In the genomic region with DNA sequence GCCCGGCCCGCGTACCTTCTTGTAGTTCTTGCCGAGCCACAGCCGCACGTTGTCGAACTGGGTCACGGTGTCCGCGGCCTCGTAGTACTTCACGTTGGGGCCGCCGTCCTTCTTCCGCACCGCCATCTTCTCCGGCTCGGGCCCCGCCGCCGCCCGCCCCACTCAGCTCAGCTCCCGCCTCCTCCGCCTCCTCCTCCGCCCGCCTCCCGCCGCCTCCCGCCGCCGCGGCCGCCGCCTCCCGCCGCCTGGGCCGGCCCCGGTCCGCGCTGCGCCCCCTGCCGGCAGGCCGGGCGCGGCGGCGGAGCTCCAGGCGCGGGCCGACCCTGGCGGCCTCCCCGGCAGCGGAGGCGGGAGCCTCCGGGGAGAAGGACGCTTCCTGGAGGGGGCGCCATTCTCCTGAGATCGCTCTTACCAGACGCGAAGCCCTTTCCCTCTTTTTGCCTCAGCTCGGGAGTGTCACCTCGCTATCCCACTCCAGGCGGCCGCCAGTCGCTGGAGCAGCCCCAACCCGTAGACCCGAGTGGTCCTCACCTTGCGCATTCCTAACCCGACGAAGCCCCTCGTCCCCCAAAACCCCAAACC, we compare ENCODE assay signal across 9 cellular contexts. TPM values are rescaled to one million over a fixed set of nuclear protein-coding genes. Genes with fewer than 3 reads are reported as not detected.
DNase-seq lines count a peak whose midpoint lies in the region; ATAC-seq, FAIRE-seq and TF ChIP-seq lines count a peak whose summit lies in the region.
"Had no signal": no experiment of that assay in that cellular context is flagged by ENCODE, and none has a peak within 500 bp of the region (broad histone marks: within the 10 kb centered on the region; RNA-seq: fewer than 3 reads in every experiment).

A gene (minus strand): TSS at position 148 of the 582 bp plus-strand sequence. CDS start 22 bp downstream, at position 126.

- H3K27me3 Mint-ChIP-seq in WTC11 (ENCODE audit: low read depth): peaks cover 3% of the 10 kb centered on the region; the same call in 1 of the 2 replicates
- peaks cover 10 to 18% (median 17%) of the 10 kb centered on the region in 3 donors for H3K27me3 Mint-ChIP-seq in immature natural killer cell (ENCODE audit: low read depth in 3 of 3)

- peaks cover 8% of the 10 kb centered on the region for H3K36me3 ChIP-seq in bronchial epithelial cell (ENCODE audit: control insufficient read depth, insufficient read depth, low read length)

- H3K4me3 ChIP-seq in bronchial epithelial cell (ENCODE audit: low read depth, low read length): peak within 1 kb of the TSS; percentile 70

- peak within 1 kb of the TSS; percentile 96 for H3K27ac Mint-ChIP-seq in WTC11
- H3K27ac Mint-ChIP-seq in immature natural killer cell: peak within 1 kb of the TSS; percentile 93 to 99 (median 96)

- POLR2A ChIA-PET in WTC11 (lab: Charles Lee): interaction anchor here (0.6 to 3.3 kb wide), 20 partner anchors 10 to 922 kb away, joined by 3 to 30 read pairs (median 4); a partner anchor contains a TSS

- H3K4me3 Mint-ChIP-seq in WTC11 (peak within 1 kb of the TSS; percentile 99), immature natural killer cell (peak within 1 kb of the TSS; percentile 92 to 98 (median 97))

- FAIRE-seq in bronchial epithelial cell (lab: Jason Lieb, UNC): no peak
- FAIRE-seq: G401.6 had no signal

- H3K36me3 Mint-ChIP-seq in WTC11: peaks cover 26% of the 10 kb centered on the region
- H3K36me3 Mint-ChIP-seq in immature natural killer cell: peaks cover 5 to 11% (median 8%) of the 10 kb centered on the region in 3 donors

- no peak; the same call in 1 of the 2 replicates for TF ChIP-seq CTCF in WTC11 (IDR thresholded peaks at IDR 0.05)
- TF ChIP-seq CTCF in bronchial epithelial cell (IDR thresholded peaks at IDR 0.05; ENCODE audit: insufficient read depth, low read length, severe bottlenecking): peak; percentile 88

- DNase-seq in SKM-1 treated with dmso at 0.1 percent for 144 hours (lab: John Stamatoyannopoulos, UW; ENCODE audit: unreplicated experiment): peak; percentile 54
- no peak for DNase-seq in SKM-1 (lab: John Stamatoyannopoulos, UW; ENCODE audit: unreplicated experiment)
- DNase-seq in NCI-H2196 (lab: John Stamatoyannopoulos, UW; ENCODE audit: unreplicated experiment): peak; percentile 92
- DNase-seq in WTC11 (ENCODE audit: low spot score): peak; percentile 92
- peak; percentile 73 for DNase-seq in bronchial epithelial cell (ENCODE audit: low read depth)
- peak; percentile 84 to 88 (median 86) for DNase-seq in immature natural killer cell
- peak; percentile 74 for DNase-seq in smooth muscle cell of the brain vasculature (ENCODE audit: low read depth, low spot score)

- H3K27me3 ChIP-seq in bronchial epithelial cell (ENCODE audit: control insufficient read depth, insufficient read depth, low read length): no peaks in the 10 kb centered on the region

- CTCF ChIA-PET in WTC11 (lab: Charles Lee): interaction anchor here (0.6 to 5.2 kb wide), 62 partner anchors 9 to 1669 kb away, joined by 3 to 95 read pairs (median 5); a partner anchor contains a TSS

- peak; percentile 71 for ATAC-seq in HG03066 (IDR thresholded peaks at IDR 0.05; ENCODE audit: low read depth, unreplicated experiment)
- ATAC-seq in WTC11: peak; percentile 81

- H3K9me3 Mint-ChIP-seq in WTC11 (no peaks in the 10 kb centered on the region), immature natural killer cell (no peaks in the 10 kb centered on the region)

- peaks cover 30% of the 10 kb centered on the region for H3K4me1 Mint-ChIP-seq in WTC11
- H3K4me1 Mint-ChIP-seq in immature natural killer cell: peaks cover 43 to 60% of the 10 kb centered on the region in 2 donors

TF ChIP-seq in WTC11, 78 proteins besides CTCF, POLR2A, EP300 and RAD21 (continues in another document):
- no peak for TF ChIP-seq ZNF423 (CRISPR knock-in tag; IDR thresholded peaks at IDR 0.05)
- TF ChIP-seq, protein P1, sequence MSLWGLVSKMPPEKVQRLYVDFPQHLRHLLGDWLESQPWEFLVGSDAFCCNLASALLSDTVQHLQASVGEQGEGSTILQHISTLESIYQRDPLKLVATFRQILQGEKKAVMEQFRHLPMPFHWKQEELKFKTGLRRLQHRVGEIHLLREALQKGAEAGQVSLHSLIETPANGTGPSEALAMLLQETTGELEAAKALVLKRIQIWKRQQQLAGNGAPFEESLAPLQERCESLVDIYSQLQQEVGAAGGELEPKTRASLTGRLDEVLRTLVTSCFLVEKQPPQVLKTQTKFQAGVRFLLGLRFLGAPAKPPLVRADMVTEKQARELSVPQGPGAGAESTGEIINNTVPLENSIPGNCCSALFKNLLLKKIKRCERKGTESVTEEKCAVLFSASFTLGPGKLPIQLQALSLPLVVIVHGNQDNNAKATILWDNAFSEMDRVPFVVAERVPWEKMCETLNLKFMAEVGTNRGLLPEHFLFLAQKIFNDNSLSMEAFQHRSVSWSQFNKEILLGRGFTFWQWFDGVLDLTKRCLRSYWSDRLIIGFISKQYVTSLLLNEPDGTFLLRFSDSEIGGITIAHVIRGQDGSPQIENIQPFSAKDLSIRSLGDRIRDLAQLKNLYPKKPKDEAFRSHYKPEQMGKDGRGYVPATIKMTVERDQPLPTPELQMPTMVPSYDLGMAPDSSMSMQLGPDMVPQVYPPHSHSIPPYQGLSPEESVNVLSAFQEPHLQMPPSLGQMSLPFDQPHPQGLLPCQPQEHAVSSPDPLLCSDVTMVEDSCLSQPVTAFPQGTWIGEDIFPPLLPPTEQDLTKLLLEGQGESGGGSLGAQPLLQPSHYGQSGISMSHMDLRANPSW (CRISPR knock-in tag; conservative IDR thresholded peaks at IDR 0.05; ENCODE audit: low read depth): no peak
- no peak for TF ChIP-seq CREB1 (CRISPR knock-in tag; IDR thresholded peaks at IDR 0.05)
- TF ChIP-seq ZNF396 (CRISPR knock-in tag; IDR thresholded peaks at IDR 0.05; ENCODE audit: borderline replicate concordance): no peak
- no peak for TF ChIP-seq ZNF121 (CRISPR knock-in tag; IDR thresholded peaks at IDR 0.05)
- TF ChIP-seq MXD4 (CRISPR knock-in tag; IDR thresholded peaks at IDR 0.05; ENCODE audit: borderline replicate concordance): no peak
- TF ChIP-seq, protein P2, sequence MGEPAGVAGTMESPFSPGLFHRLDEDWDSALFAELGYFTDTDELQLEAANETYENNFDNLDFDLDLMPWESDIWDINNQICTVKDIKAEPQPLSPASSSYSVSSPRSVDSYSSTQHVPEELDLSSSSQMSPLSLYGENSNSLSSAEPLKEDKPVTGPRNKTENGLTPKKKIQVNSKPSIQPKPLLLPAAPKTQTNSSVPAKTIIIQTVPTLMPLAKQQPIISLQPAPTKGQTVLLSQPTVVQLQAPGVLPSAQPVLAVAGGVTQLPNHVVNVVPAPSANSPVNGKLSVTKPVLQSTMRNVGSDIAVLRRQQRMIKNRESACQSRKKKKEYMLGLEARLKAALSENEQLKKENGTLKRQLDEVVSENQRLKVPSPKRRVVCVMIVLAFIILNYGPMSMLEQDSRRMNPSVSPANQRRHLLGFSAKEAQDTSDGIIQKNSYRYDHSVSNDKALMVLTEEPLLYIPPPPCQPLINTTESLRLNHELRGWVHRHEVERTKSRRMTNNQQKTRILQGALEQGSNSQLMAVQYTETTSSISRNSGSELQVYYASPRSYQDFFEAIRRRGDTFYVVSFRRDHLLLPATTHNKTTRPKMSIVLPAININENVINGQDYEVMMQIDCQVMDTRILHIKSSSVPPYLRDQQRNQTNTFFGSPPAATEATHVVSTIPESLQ (CRISPR knock-in tag; IDR thresholded peaks at IDR 0.05): no peak
- TF ChIP-seq NR2C2 (CRISPR knock-in tag; IDR thresholded peaks at IDR 0.05): no peak
- TF ChIP-seq PRRX2 (CRISPR knock-in tag; IDR thresholded peaks at IDR 0.05): 0 out of 2 replicates have a peak, but pooled peaks have one; percentile 34
- no peak for TF ChIP-seq ZBTB21 (CRISPR knock-in tag; IDR thresholded peaks at IDR 0.05; ENCODE audit: borderline replicate concordance)
- no peak; the same call in 1 of the 2 replicates for TF ChIP-seq ETV6 (CRISPR knock-in tag; IDR thresholded peaks at IDR 0.05)
- TF ChIP-seq SP1 (CRISPR knock-in tag; conservative IDR thresholded peaks at IDR 0.05): peak; percentile 43
- no peak for TF ChIP-seq SMAD4 (CRISPR knock-in tag; IDR thresholded peaks at IDR 0.05)
- TF ChIP-seq, protein P3, sequence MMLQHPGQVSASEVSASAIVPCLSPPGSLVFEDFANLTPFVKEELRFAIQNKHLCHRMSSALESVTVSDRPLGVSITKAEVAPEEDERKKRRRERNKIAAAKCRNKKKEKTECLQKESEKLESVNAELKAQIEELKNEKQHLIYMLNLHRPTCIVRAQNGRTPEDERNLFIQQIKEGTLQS (CRISPR knock-in tag; conservative IDR thresholded peaks at IDR 0.05): no peak
- TF ChIP-seq JAZF1 (CRISPR knock-in tag; IDR thresholded peaks at IDR 0.05): no peak
- TF ChIP-seq OVOL2 (CRISPR knock-in tag; IDR thresholded peaks at IDR 0.05; ENCODE audit: borderline replicate concordance): no peak
- TF ChIP-seq IRF2 (CRISPR knock-in tag; IDR thresholded peaks at IDR 0.05; ENCODE audit: borderline replicate concordance, low read depth): no peak
- no peak for TF ChIP-seq MYBL2 (CRISPR knock-in tag; IDR thresholded peaks at IDR 0.05)
- TF ChIP-seq, protein P4, sequence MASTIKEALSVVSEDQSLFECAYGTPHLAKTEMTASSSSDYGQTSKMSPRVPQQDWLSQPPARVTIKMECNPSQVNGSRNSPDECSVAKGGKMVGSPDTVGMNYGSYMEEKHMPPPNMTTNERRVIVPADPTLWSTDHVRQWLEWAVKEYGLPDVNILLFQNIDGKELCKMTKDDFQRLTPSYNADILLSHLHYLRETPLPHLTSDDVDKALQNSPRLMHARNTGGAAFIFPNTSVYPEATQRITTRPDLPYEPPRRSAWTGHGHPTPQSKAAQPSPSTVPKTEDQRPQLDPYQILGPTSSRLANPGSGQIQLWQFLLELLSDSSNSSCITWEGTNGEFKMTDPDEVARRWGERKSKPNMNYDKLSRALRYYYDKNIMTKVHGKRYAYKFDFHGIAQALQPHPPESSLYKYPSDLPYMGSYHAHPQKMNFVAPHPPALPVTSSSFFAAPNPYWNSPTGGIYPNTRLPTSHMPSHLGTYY (CRISPR knock-in tag; IDR thresholded peaks at IDR 0.05): no peak
- TF ChIP-seq, protein P5, sequence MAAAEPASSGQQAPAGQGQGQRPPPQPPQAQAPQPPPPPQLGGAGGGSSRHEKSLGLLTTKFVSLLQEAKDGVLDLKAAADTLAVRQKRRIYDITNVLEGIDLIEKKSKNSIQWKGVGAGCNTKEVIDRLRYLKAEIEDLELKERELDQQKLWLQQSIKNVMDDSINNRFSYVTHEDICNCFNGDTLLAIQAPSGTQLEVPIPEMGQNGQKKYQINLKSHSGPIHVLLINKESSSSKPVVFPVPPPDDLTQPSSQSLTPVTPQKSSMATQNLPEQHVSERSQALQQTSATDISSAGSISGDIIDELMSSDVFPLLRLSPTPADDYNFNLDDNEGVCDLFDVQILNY (CRISPR knock-in tag; IDR thresholded peaks at IDR 0.05): 0 out of 2 replicates have a peak, but pooled peaks have one; percentile 43
- no peak for TF ChIP-seq FOXK1 (CRISPR knock-in tag; IDR thresholded peaks at IDR 0.05)

RNA-seq across cellular contexts. Expression of the gene that starts here (rescaled TPM):
- 72.8 to 77.9 TPM (median 76.8 TPM) in 3 replicates for total RNA-seq in WTC11 (2021)
- 14.0 and 20.4 TPM in 2 replicates for total RNA-seq in bronchial epithelial cell
- polyA plus RNA-seq in immature natural killer cell: 100 to 1,000 TPM in 1 of 3 donors, 10 to 100 TPM in 2; 25.7 to 118 (median 43.7) TPM
